ENCODE assay signal across 26 cellular contexts in genomic region chr9:6198251-6198650, GRCh38. TPM values are rescaled to one million over a fixed set of nuclear protein-coding genes. Genes with fewer than 3 reads are reported as not detected.
DNase-seq lines count a peak whose midpoint lies in the region; ATAC-seq, FAIRE-seq and TF ChIP-seq lines count a peak whose summit lies in the region.
"Had no signal": no experiment of that assay in that cellular context is flagged by ENCODE, and none has a peak within 500 bp of the region (broad histone marks: within the 10 kb centered on the region; RNA-seq: fewer than 3 reads in every experiment).

No MANE protein-coding gene starts in this region.

- peak overlapping the region; percentile 18 for H3K4me2 ChIP-seq in endothelial cell of umbilical vein (ENCODE audit: insufficient read depth, low read length)
- H3K4me2 ChIP-seq: A549 had no signal

- H3K36me3 ChIP-seq in right atrium auricular region (no peaks in the 10 kb centered on the region), endothelial cell of umbilical vein (ENCODE audit: control insufficient read depth in 2 of 2, extremely low read depth in 1 of 2, insufficient read depth in 2 of 2, low read length in 2 of 2) (no peaks in the 10 kb centered on the region), mucosa of descending colon (ENCODE audit: low read depth) (no peaks in the 10 kb centered on the region)

- no peaks in the 10 kb centered on the region for H3K79me2 ChIP-seq in endothelial cell of umbilical vein (ENCODE audit: control insufficient read depth, insufficient read depth, low read length)

- TF ChIP-seq CTCF in right atrium auricular region (IDR thresholded peaks at IDR 0.05) (no peak), endothelial cell of umbilical vein (IDR thresholded peaks at IDR 0.05; ENCODE audit: extremely low read depth in 1 of 2, insufficient read depth in 1 of 2, low read depth in 1 of 2, low read length in 2 of 2) (no peak), mucosa of descending colon (IDR thresholded peaks at IDR 0.05) (no peak)

- H4K20me1 ChIP-seq in endothelial cell of umbilical vein (replicated peaks; ENCODE audit: control insufficient read depth, extremely low read depth, insufficient read depth, low read length), result no peaks in the 10 kb centered on the region

- TF ChIP-seq POLR2A in endothelial cell of umbilical vein (IDR thresholded peaks at IDR 0.05; ENCODE audit: low read depth, low read length), result no peak

- intact Hi-C loops in right cardiac atrium (cut with DNase I), result loop anchor here in 3 of 4 donors (5.0 kb wide), 1 partner anchor 109 kb away; no protein-coding TSS in a partner anchor
- intact Hi-C loops in endothelial cell of umbilical vein (cut with micrococcal nuclease), result loop anchor here (10.0 kb wide), 2 partner anchors 217 to 403 kb away; partner anchors contain the start of gene UHRF2
- intact Hi-C loops in mucosa of descending colon (cut with DNase I, micrococcal nuclease), result loop anchor here in 1 of 2 donors (5.0 kb wide), 1 partner anchor 109 kb away; no protein-coding TSS in a partner anchor

- DNase-seq in right cardiac atrium, result no peak
- no peak for DNase-seq in right atrium auricular region (ENCODE audit: low spot score)
- DNase-seq in endothelial cell of umbilical vein (ENCODE audit: low read depth, low spot score), result peak; percentile 86
- DNase-seq in mucosa of descending colon, result peak in 1 of 3 donors; percentile 8
- no peak for DNase-seq in stimulated activated CD8-positive, alpha-beta memory T cell treated with anti-CD3 and anti-CD28 coated beads, Interleukin-4, amount 100 ng/mL, for 48 hours
- DNase-seq in kidney tubule cell (ENCODE audit: low spot score), result no peak
- DNase-seq: Calu3; CD4-positive, alpha-beta memory T cell; EL; GM23248; HCEC 1CT; IMR-90; MM.1S; NCI-H1092 treated with DMSO at 0.1 percent for 48 hours; NCI-H1694; NCI-H2081 treated with DMSO at 0.1 percent for 48 hours; NCI-H2227 treated with DMSO at 0.1 percent for 48 hours; NCI-H524; NCI-H82; RPMI8226; SHP77 treated with DMSO at 0.1 percent for 48 hours had no signal

- peak; percentile 88 for FAIRE-seq in endothelial cell of umbilical vein (lab: Jason Lieb, UNC)
- FAIRE-seq: A549, HTR-8/SVneo had no signal

- H3K9me1 ChIP-seq in endothelial cell of umbilical vein (replicated peaks; ENCODE audit: control insufficient read depth, extremely low read depth, insufficient read depth, low read length), result no peaks in the 10 kb centered on the region

- H3K27me3 ChIP-seq in right cardiac atrium (ENCODE audit: control insufficient read depth, insufficient read depth) (no peaks in the 10 kb centered on the region), right atrium auricular region (no peaks in the 10 kb centered on the region), endothelial cell of umbilical vein (ENCODE audit: control insufficient read depth in 2 of 2, insufficient read depth in 2 of 2, low read length in 2 of 2) (no peaks in the 10 kb centered on the region)

- H3K9ac ChIP-seq in endothelial cell of umbilical vein (replicated peaks; ENCODE audit: extremely low read depth, insufficient read depth, low read length), result no peak overlapping the region
- H3K9ac ChIP-seq: GM23248 had no signal

- no peak overlapping the region for H3K27ac ChIP-seq in right cardiac atrium (ENCODE audit: low read length)
- no peak overlapping the region for H3K27ac ChIP-seq in right atrium auricular region
- H3K27ac ChIP-seq in endothelial cell of umbilical vein (ENCODE audit: insufficient read depth, low read depth, low read length), result peak overlapping the region; percentile 26
- H3K27ac ChIP-seq: A549, GM23248 had no signal

- CTCF ChIA-PET in endothelial cell of umbilical vein (lab: Charles Lee), result interaction anchor here (1.0 to 5.3 kb wide), 17 partner anchors 11 to 469 kb away, joined by 3 to 198 read pairs (median 5); partner anchors contain the start of gene IL33

- H3K9me3 ChIP-seq in right cardiac atrium (ENCODE audit: control insufficient read depth, low read length) (no peaks in the 10 kb centered on the region), right atrium auricular region (no peaks in the 10 kb centered on the region), endothelial cell of umbilical vein (replicated peaks; ENCODE audit: control insufficient read depth, insufficient read depth, low read length) (no peaks in the 10 kb centered on the region), mucosa of descending colon (no peaks in the 10 kb centered on the region)
- H3K9me3 ChIP-seq: A549 had no signal

- POLR2A ChIA-PET in endothelial cell of umbilical vein (lab: Charles Lee), result interaction anchor here (1.1 kb wide), 1 partner anchor 108 kb away, joined by 4 read pairs; no protein-coding TSS in a partner anchor

- H3K4me3 ChIP-seq in right cardiac atrium (ENCODE audit: low read length) (no peak overlapping the region), right atrium auricular region (no peak overlapping the region), endothelial cell of umbilical vein (replicated peaks in 1 of 3; ENCODE audit: insufficient read depth in 1 of 3, low read depth in 1 of 3, low read length in 3 of 3) (no peak overlapping the region), mucosa of descending colon (no peak overlapping the region)
- H3K4me3 ChIP-seq: A549, GM12878, GM23248 had no signal

- ATAC-seq in right cardiac atrium, result peak; percentile 33 to 61
- peak; percentile 91 for ATAC-seq in mucosa of descending colon
- no peak for ATAC-seq in HG03039 (IDR thresholded peaks at IDR 0.05; ENCODE audit: unreplicated experiment)
- ATAC-seq: A549 had no signal

- H3K4me1 ChIP-seq in right cardiac atrium (ENCODE audit: control insufficient read depth, insufficient read depth, low read length) (no peaks in the 10 kb centered on the region), right atrium auricular region (no peaks in the 10 kb centered on the region), endothelial cell of umbilical vein (ENCODE audit: control insufficient read depth, extremely low read depth, insufficient read depth, low read length) (peaks cover 18% of the 10 kb centered on the region), mucosa of descending colon (ENCODE audit: low read depth) (peaks cover 6% of the 10 kb centered on the region)
- H3K4me1 ChIP-seq: A549 had no signal

- dilution Hi-C loops in endothelial cell of umbilical vein (cut with MboI; ENCODE audit: extremely low pct_ligation_motif_present, low sequenced_read_pairs), result no loop called here

- 65% methylated on average over 4 of the region's 4 CpGs for WGBS in right cardiac atrium

- BruUV-seq in endothelial cell of umbilical vein (replicated peaks; lab: Mats Ljungman, UMichigan), result no TSS peak

- H2AFZ ChIP-seq in endothelial cell of umbilical vein (ENCODE audit: low read depth, low read length), result no peak overlapping the region
- H2AFZ ChIP-seq: GM23248 had no signal

TF ChIP-seq in endothelial cell of umbilical vein, 7 proteins besides CTCF, POLR2A, EP300 and RAD21:
- TF ChIP-seq FOS (IDR thresholded peaks at IDR 0.05; ENCODE audit: borderline replicate concordance, insufficient read depth, low read length) (no peak), GATA2 (IDR thresholded peaks at IDR 0.05; ENCODE audit: insufficient read depth, insufficient read length, low read depth, low read length) (no peak), JUN (IDR thresholded peaks at IDR 0.05; ENCODE audit: borderline replicate concordance, insufficient read depth, insufficient read length, low read depth) (no peak), EZH2 (IDR thresholded peaks at IDR 0.05; ENCODE audit: borderline replicate concordance, low read depth, low read length, severe bottlenecking) (no peak), MYC (IDR thresholded peaks at IDR 0.05; ENCODE audit: low read depth, low read length) (no peak), MAX (IDR thresholded peaks at IDR 0.05; ENCODE audit: insufficient read depth, insufficient read length) (no peak), POLR2AphosphoS5 (IDR thresholded peaks at IDR 0.05; ENCODE audit: insufficient read depth, low read depth, low read length) (no peak)

RNA-seq across cellular contexts. Expression of gene IL33, which starts 17.4 kb away (rescaled TPM):
- 10 to 100 TPM; 45.2 to 79.1 (median 57.0) TPM for total RNA-seq in right cardiac atrium
- 42.0 TPM for polyA plus RNA-seq in right cardiac atrium
- 10 to 100 TPM; 21.3 to 24.4 TPM for total RNA-seq in right atrium auricular region
- 8.5 and 13.8 TPM in 2 replicates for total RNA-seq in endothelial cell of umbilical vein
- 6.0 and 8.7 TPM in 2 replicates for polyA plus RNA-seq in endothelial cell of umbilical vein
- 4.5 and 5.9 TPM in 2 replicates for polyA plus RNA-seq in endothelial cell of umbilical vein (2011; cell fraction: cytosol; rRNA removed)
- 6.8 and 7.6 TPM in 2 replicates for polyA plus RNA-seq in endothelial cell of umbilical vein (2011; cell fraction: nucleus; rRNA removed)
- polyA plus RNA-seq in endothelial cell of umbilical vein (2012), result 2.5 and 3.1 TPM in 2 replicates
- 2.8 and 6.6 TPM in 2 replicates for polyA minus RNA-seq in endothelial cell of umbilical vein
- not detected for polyA minus RNA-seq in endothelial cell of umbilical vein (2011; cell fraction: cytosol; rRNA and poly(A)+ RNA removed)
- 5.2 and 6.1 TPM in 2 replicates for polyA minus RNA-seq in endothelial cell of umbilical vein (2011; cell fraction: nucleus; rRNA and poly(A)+ RNA removed)
- total RNA-seq in mucosa of descending colon, result 10 to 100 TPM in 2 of 3 donors, 1 to 10 TPM in 1; 7.3 to 25.1 (median 16.2) TPM
- total RNA-seq: CD4-positive, alpha-beta memory T cell; GM12878; IMR-90 had no signal
- polyA plus RNA-seq: BJ; CD4-positive, alpha-beta memory T cell; GM12878; IMR-90 had no signal
